In genomic region chr15:40454904-40455391, GRCh38 we compare ENCODE assay signal across 10 cellular contexts.
DNase-seq lines count a peak whose midpoint lies in the region; ATAC-seq and TF ChIP-seq lines count a peak whose summit lies in the region.
"Had no signal": no experiment of that assay in that cellular context is flagged by ENCODE, and none has a peak within 500 bp of the region (broad histone marks: within the 10 kb centered on the region; RNA-seq: fewer than 3 reads in every experiment).

No MANE protein-coding gene starts in this region.

- TF ChIP-seq CTCF in WERI-Rb-1 (IDR thresholded peaks at IDR 0.05; ENCODE audit: low read depth, low read length) = no peak

- no peaks in the 10 kb centered on the region for H3K9me3 ChIP-seq in WERI-Rb-1 (ENCODE audit: severe bottlenecking)

- ATAC-seq in stimulated activated naive CD8-positive, alpha-beta T cell treated with anti-CD3 and anti-CD28 coated beads, Interleukin-15, amount 100 ng/mL, for 72 hours = no peak
- ATAC-seq in HG02981 (IDR thresholded peaks at IDR 0.05; ENCODE audit: unreplicated experiment) = no peak

- H3K36me3 ChIP-seq in WERI-Rb-1 = peaks cover 13% of the 10 kb centered on the region

- H3K27ac Mint-ChIP-seq in stimulated activated naive CD8-positive, alpha-beta T cell treated with anti-CD3 and anti-CD28 coated beads, Interleukin-15, amount 100 ng/mL, for 72 hours = peak overlapping the region; percentile 37 to 96

- peaks cover 88% of the 10 kb centered on the region for H3K4me1 Mint-ChIP-seq in stimulated activated naive CD8-positive, alpha-beta T cell treated with anti-CD3 and anti-CD28 coated beads, Interleukin-15, amount 100 ng/mL, for 72 hours

- no peaks in the 10 kb centered on the region for H3K27me3 ChIP-seq in WERI-Rb-1 (ENCODE audit: insufficient read depth, low read depth, severe bottlenecking)

- H3K27ac ChIP-seq in WERI-Rb-1 = peak overlapping the region; percentile 18; the same call in 1 of the 2 replicates

- DNase-seq in activated CD8-positive, alpha-beta memory T cell treated with anti-CD3 and anti-CD28 coated beads, Interleukin-2, amount 50 U/mL, for 4 hours = peak; percentile 43
- no peak for DNase-seq in activated CD8-positive, alpha-beta memory T cell treated with anti-CD3 and anti-CD28 coated beads for 24 hours
- no peak for DNase-seq in WERI-Rb-1
- DNase-seq in fibroblast of peridontal ligament (ENCODE audit: extremely low read depth) = peak; percentile 20
- DNase-seq in stimulated activated naive CD8-positive, alpha-beta T cell treated with anti-CD3 and anti-CD28 coated beads, Interleukin-15, amount 100 ng/mL, for 72 hours = no peak
- no peak for DNase-seq in NCI-H1417 treated with DMSO at 0.1 percent for 48 hours (lab: John Stamatoyannopoulos, UW)
- DNase-seq in NCI-H1694 treated with DMSO at 0.1 percent for 48 hours (lab: John Stamatoyannopoulos, UW) = no peak
- DNase-seq: Right ventricle myocardium superior; stimulated activated CD8-positive, alpha-beta memory T cell treated with anti-CD3 and anti-CD28 coated beads, Interleukin-4, amount 100 ng/mL, for 48 hours had no signal

- no peak overlapping the region for H3K4me3 ChIP-seq in WERI-Rb-1 (ENCODE audit: low read depth, low read length)

- peak overlapping the region; percentile 32 to 77 for H3K4me3 Mint-ChIP-seq in stimulated activated naive CD8-positive, alpha-beta T cell treated with anti-CD3 and anti-CD28 coated beads, Interleukin-15, amount 100 ng/mL, for 72 hours

- no peaks in the 10 kb centered on the region for H3K9me3 Mint-ChIP-seq in stimulated activated naive CD8-positive, alpha-beta T cell treated with anti-CD3 and anti-CD28 coated beads, Interleukin-15, amount 100 ng/mL, for 72 hours

- H3K27me3 Mint-ChIP-seq in stimulated activated naive CD8-positive, alpha-beta T cell treated with anti-CD3 and anti-CD28 coated beads, Interleukin-15, amount 100 ng/mL, for 72 hours = no peaks in the 10 kb centered on the region

Comparison
In these comparisons a context has a peak if more than half of its experiments do, and no peak if none do; other contexts are left out.
1. DNase-seq: peak in activated CD8-positive, alpha-beta memory T cell treated with anti-CD3 and anti-CD28 coated beads, Interleukin-2, amount 50 U/mL, for 4 hours (single experiment) and fibroblast of peridontal ligament (single experiment); none in activated CD8-positive, alpha-beta memory T cell treated with anti-CD3 and anti-CD28 coated beads for 24 hours (single experiment), WERI-Rb-1 (single experiment), stimulated activated naive CD8-positive, alpha-beta T cell treated with anti-CD3 and anti-CD28 coated beads, Interleukin-15, amount 100 ng/mL, for 72 hours (0 of 2), NCI-H1417 treated with DMSO at 0.1 percent for 48 hours (single experiment) and NCI-H1694 treated with DMSO at 0.1 percent for 48 hours (single experiment).